ENCODE assay signal across 38 cellular contexts in genomic region chr11:22822204-22822603, GRCh38. TPM values are rescaled to one million over a fixed set of nuclear protein-coding genes. Genes with fewer than 3 reads are reported as not detected.
"Had no signal": no experiment of that assay in that cellular context is flagged by ENCODE, and none has a peak within 500 bp of the region (broad histone marks: within the 10 kb centered on the region; RNA-seq: fewer than 3 reads in every experiment).

No MANE protein-coding gene starts in this region.

- H3K27me3 Mint-ChIP-seq: effector memory CD8-positive, alpha-beta T cell; naive B cell had no signal

- H3K36me3 ChIP-seq: prostate gland, vagina had no signal

- H3K4me3 Mint-ChIP-seq: effector memory CD8-positive, alpha-beta T cell; mesothelial cell of epicardium; naive B cell; nephron; stimulated activated effector memory CD8-positive, alpha-beta T cell treated with anti-CD3 and anti-CD28 coated beads, Interleukin-12 subunit alpha, Interleukin-12 subunit beta, amount 100 ng/mL, for 72 hours had no signal

- H3K27ac ChIP-seq: esophagus squamous epithelium, gastroesophageal sphincter, heart left ventricle, hepatocyte, left lung, prostate gland, right atrium auricular region, stomach, thyroid gland, vagina had no signal

- FAIRE-seq: endometrium had no signal

- H3K4me1 Mint-ChIP-seq: mesothelial cell of epicardium; nephron; stimulated activated effector memory CD8-positive, alpha-beta T cell treated with anti-CD3 and anti-CD28 coated beads, Interleukin-12 subunit alpha, Interleukin-12 subunit beta, amount 100 ng/mL, for 72 hours had no signal

- H3K4me1 ChIP-seq: esophagus squamous epithelium, gastroesophageal sphincter, heart left ventricle, left lung, prostate gland, right atrium auricular region, thyroid gland, vagina had no signal

- H3K79me2 ChIP-seq: hepatocyte had no signal

- H3K4me2 ChIP-seq: hepatocyte, smooth muscle cell had no signal

- H3K9me3 Mint-ChIP-seq: effector memory CD8-positive, alpha-beta T cell; nephron; stimulated activated effector memory CD8-positive, alpha-beta T cell treated with anti-CD3 and anti-CD28 coated beads, Interleukin-12 subunit alpha, Interleukin-12 subunit beta, amount 100 ng/mL, for 72 hours had no signal

- DNase-seq: cortex of kidney; effector memory CD8-positive, alpha-beta T cell; erythroblast; esophagus squamous epithelium; heart left ventricle; left cardiac atrium; left lung; mesenchymal stem cell; mucosa of descending colon; naive B cell; nucleus accumbens; stimulated activated CD4-positive, alpha-beta T cell treated with anti-CD3 and anti-CD28 coated beads, Interleukin-12 subunit alpha, Interleukin-12 subunit beta, amount 100 ng/mL, for 4 hours; stimulated activated CD4-positive, alpha-beta T cell treated with anti-CD3 and anti-CD28 coated beads, Interleukin-2, amount 100 ng/mL, for 24 hours; stimulated activated CD4-positive, alpha-beta T cell treated with anti-CD3 and anti-CD28 coated beads, Interleukin-4, amount 100 ng/mL, for 24 hours; stimulated activated naive CD4-positive, alpha-beta T cell treated with Interleukin-2 at 50 U/mL for 16 hours; stomach; thyroid gland; trophoblast cell had no signal

- H2AFZ ChIP-seq: hepatocyte had no signal

- H3K27me3 ChIP-seq: esophagus squamous epithelium, gastroesophageal sphincter, heart left ventricle, hepatocyte, left lung, right atrium auricular region, stomach, thyroid gland, vagina had no signal

- H3K27ac Mint-ChIP-seq: effector memory CD8-positive, alpha-beta T cell; mesothelial cell of epicardium; naive B cell; nephron; stimulated activated effector memory CD8-positive, alpha-beta T cell treated with anti-CD3 and anti-CD28 coated beads, Interleukin-12 subunit alpha, Interleukin-12 subunit beta, amount 100 ng/mL, for 72 hours had no signal

- H3K4me3 ChIP-seq: esophagus squamous epithelium, gastroesophageal sphincter, heart left ventricle, hepatocyte, left lung, mucosa of descending colon, prostate gland, right atrium auricular region, smooth muscle cell, stomach, thyroid gland, vagina had no signal

- ATAC-seq: effector memory CD8-positive, alpha-beta T cell; gastroesophageal sphincter; heart left ventricle; left cardiac atrium; left lung; mucosa of descending colon; sciatic nerve; stimulated activated effector memory CD8-positive, alpha-beta T cell treated with anti-CD3 and anti-CD28 coated beads, Interleukin-12 subunit alpha, Interleukin-12 subunit beta, amount 100 ng/mL, for 72 hours had no signal

- H3K9me3 ChIP-seq: esophagus squamous epithelium, gastroesophageal sphincter, heart left ventricle, left lung, mucosa of descending colon, prostate gland, right atrium auricular region, stomach, thyroid gland, vagina had no signal

RNA-seq across cellular contexts. Expression of gene CCDC179, which starts 38.1 kb away (rescaled TPM):
- total RNA-seq: dermis microvascular lymphatic vessel endothelial cell, esophagus squamous epithelium, fibroblast of villous mesenchyme, gastroesophageal sphincter, heart left ventricle, hepatocyte, kidney epithelial cell, left cardiac atrium, left lung, lower leg skin, lung microvascular endothelial cell, mesothelial cell of epicardium, mucosa of descending colon, osteocyte, prostate gland, right atrium auricular region, sciatic nerve, smooth muscle cell, stomach, subcutaneous adipose tissue, temporal lobe, thyroid gland, ureter, vagina had no signal
- polyA plus RNA-seq: heart left ventricle, hepatocyte, smooth muscle cell, stomach had no signal
